In genomic region chr9:88736136-88736637, GRCh38 we compare ENCODE assay signal across 23 cellular contexts.
DNase-seq lines count a peak whose midpoint lies in the region; FAIRE-seq and TF ChIP-seq lines count a peak whose summit lies in the region.
"Had no signal": no experiment of that assay in that cellular context is flagged by ENCODE, and none has a peak within 500 bp of the region (broad histone marks: within the 10 kb centered on the region; RNA-seq: fewer than 3 reads in every experiment).

No MANE protein-coding gene starts in this region.

- H3K4me3 ChIP-seq in AG10803 (ENCODE audit: low read length) (no peak overlapping the region), kidney (ENCODE audit: low read length in 2 of 2) (no peak overlapping the region)
- H3K4me3 ChIP-seq: GM23338, SK-N-MC had no signal

- no peak for FAIRE-seq in kidney (lab: Jason Lieb, UNC)
- FAIRE-seq: A204.1, GM12891 had no signal

- DNase-seq in AG10803 (ENCODE audit: low read depth) (peak; percentile 40), H4 (ENCODE audit: low spot score) (peak; percentile 83), astrocyte of the hippocampus (ENCODE audit: low read depth, low spot score) (peak; percentile 48), kidney (peak; percentile 20), A172 (ENCODE audit: low spot score) (no peak), GM10266 (ENCODE audit: extremely low spot score) (no peak), Ammon's horn (ENCODE audit: low spot score) (no peak), superior temporal gyrus (ENCODE audit: extremely low spot score) (no peak)
- DNase-seq: CD4-positive, CD25-positive, alpha-beta regulatory T cell; DMS79 treated with DMSO at 0.1 percent for 48 hours; KG1; MV-4-11; NCI-H1105 treated with DMSO at 0.1 percent for 48 hours; NCI-H1694; NCI-H2081 treated with DMSO at 0.1 percent for 48 hours; NCI-H446 treated with DMSO at 0.1 percent for 48 hours; NCI-H526 treated with DMSO at 0.1 percent for 48 hours; OCI-M1; SHP77 had no signal

- no peak overlapping the region for H3K27ac ChIP-seq in kidney (ENCODE audit: low read depth in 2 of 2, low read length in 2 of 2)

- H3K9me3 ChIP-seq in kidney (ENCODE audit: control insufficient read depth in 1 of 2, low read length in 2 of 2): no peaks in the 10 kb centered on the region

- no peak overlapping the region for H3K9ac ChIP-seq in kidney (ENCODE audit: low read length in 2 of 2)

- intact Hi-C loops in kidney (cut with DNase I): no loop called here

- H3K4me1 ChIP-seq in kidney (ENCODE audit: control insufficient read depth in 1 of 2, insufficient read depth in 1 of 2, low read depth in 1 of 2, low read length in 2 of 2): peaks cover 0 to 7% of the 10 kb centered on the region in 2 donors

- TF ChIP-seq CTCF in AG10803 (conservative IDR thresholded peaks at IDR 0.05; ENCODE audit: low read length) (no peak), kidney (IDR thresholded peaks at IDR 0.05; ENCODE audit: borderline replicate concordance, extremely low read depth, insufficient read depth) (no peak), GM10266 (IDR thresholded peaks at IDR 0.05; ENCODE audit: control insufficient read depth, insufficient read depth, low read depth, missing control alignments) (no peak)

- H3K36me3 ChIP-seq in kidney (ENCODE audit: control insufficient read depth in 1 of 2, insufficient read depth in 2 of 2, low read length in 2 of 2): no peaks in the 10 kb centered on the region

Comparison
In these comparisons a context has a peak if more than half of its experiments do, and no peak if none do; other contexts are left out.
1. DNase-seq: peak in AG10803 (single experiment), H4 (single experiment), astrocyte of the hippocampus (single experiment) and kidney (single experiment); none in A172 (single experiment), GM10266 (single experiment), Ammon's horn (single experiment) and superior temporal gyrus (single experiment).